9 cellular contexts compared by ENCODE assay signal in the genomic region with DNA sequence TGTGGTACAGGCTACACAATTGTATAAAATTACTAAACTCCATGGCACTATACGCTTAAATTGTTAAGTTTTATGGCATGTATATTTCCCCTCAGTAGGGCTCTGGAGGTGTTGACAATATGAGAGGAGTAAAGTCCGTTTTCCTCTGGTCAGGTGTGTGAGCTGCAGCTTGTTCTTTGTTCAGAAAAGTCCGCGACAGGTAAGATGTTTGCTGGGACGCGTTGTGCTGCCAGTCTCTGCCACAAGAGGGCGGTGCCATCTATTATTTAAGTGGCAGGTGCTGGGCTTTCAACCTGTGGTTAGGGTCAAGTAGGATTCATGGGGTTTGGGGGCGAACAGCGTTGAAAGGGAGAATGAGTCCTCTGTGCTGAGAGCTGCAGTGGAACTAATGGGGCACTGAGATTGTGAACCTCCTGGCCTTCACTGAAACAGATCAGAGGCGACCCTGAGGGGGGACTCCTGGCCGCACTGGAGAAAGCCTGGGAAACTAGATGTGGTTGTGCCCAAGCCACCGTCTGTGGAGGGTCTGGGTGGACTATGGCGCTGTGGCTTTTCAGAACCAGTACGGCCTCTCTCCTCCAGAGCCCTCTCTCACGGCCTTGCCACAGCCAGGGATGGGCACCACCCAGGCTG.
DNase-seq lines count a peak whose midpoint lies in the region; ATAC-seq and TF ChIP-seq lines count a peak whose summit lies in the region.
"Had no signal": no experiment of that assay in that cellular context is flagged by ENCODE, and none has a peak within 500 bp of the region (broad histone marks: within the 10 kb centered on the region; RNA-seq: fewer than 3 reads in every experiment).

No MANE protein-coding gene starts in this region.

- TF ChIP-seq POLR2A in sigmoid colon (IDR thresholded peaks at IDR 0.05) = no peak

- no peak overlapping the region for H3K4me3 ChIP-seq in DND-41 (ENCODE audit: low read depth in 1 of 2, low read length in 2 of 2)
- no peak overlapping the region for H3K4me3 ChIP-seq in RWPE2 (ENCODE audit: severe bottlenecking)
- H3K4me3 ChIP-seq in epithelial cell of esophagus (ENCODE audit: low read length) = no peak overlapping the region
- H3K4me3 ChIP-seq in sigmoid colon = no peak overlapping the region

- no peak overlapping the region for H3K9ac ChIP-seq in DND-41 (ENCODE audit: low read depth, low read length)

- TF ChIP-seq CTCF in DND-41 (IDR thresholded peaks at IDR 0.05; ENCODE audit: borderline replicate concordance, extremely low read depth, low read length, poor library complexity, severe bottlenecking) (peak; percentile 79), RWPE2 (IDR thresholded peaks at IDR 0.05; ENCODE audit: poor library complexity, severe bottlenecking) (peak; percentile 42), epithelial cell of esophagus (IDR thresholded peaks at IDR 0.05; ENCODE audit: insufficient read depth, low read depth, low read length, missing control alignments) (peak; percentile 12), sigmoid colon (IDR thresholded peaks at IDR 0.05) (peak in 2 of 4 experiments; percentile 26 to 31)

- intact Hi-C loops in sigmoid colon (cut with DNase I) (no loop called here), sciatic nerve (cut with DNase I) (no loop called here)

- H3K4me2 ChIP-seq in DND-41 (ENCODE audit: insufficient read depth, low read length) = no peak overlapping the region

- no peak overlapping the region for H3K27ac ChIP-seq in DND-41 (ENCODE audit: low read length)
- no peak overlapping the region for H3K27ac ChIP-seq in RWPE2 (ENCODE audit: poor library complexity, severe bottlenecking)
- no peak overlapping the region for H3K27ac ChIP-seq in sigmoid colon

- DNase-seq in DND-41 = peak; percentile 24
- DNase-seq in RWPE2 (ENCODE audit: low spot score) = no peak
- DNase-seq in epithelial cell of esophagus (ENCODE audit: low read depth) = peak; percentile 1
- peak; percentile 16 for DNase-seq in stimulated activated CD4-positive, alpha-beta T cell treated with anti-CD3 and anti-CD28 coated beads, Interleukin-4, amount 100 ng/mL, for 1 hour
- no peak for DNase-seq in sigmoid colon
- DNase-seq in sciatic nerve (ENCODE audit: low spot score) = no peak
- DNase-seq in AG08395 (ENCODE audit: low spot score) = no peak
- DNase-seq: IMR-90 had no signal

- H3K9me3 ChIP-seq in DND-41 (ENCODE audit: insufficient read depth, low read length, severe bottlenecking) (no peaks in the 10 kb centered on the region), RWPE2 (ENCODE audit: severe bottlenecking) (no peaks in the 10 kb centered on the region), sigmoid colon (no peaks in the 10 kb centered on the region)

- peaks cover 9% of the 10 kb centered on the region for H3K4me1 ChIP-seq in DND-41 (ENCODE audit: insufficient read depth, low read length)
- H3K4me1 ChIP-seq in RWPE2 (ENCODE audit: insufficient read depth, poor library complexity, severe bottlenecking) = no peaks in the 10 kb centered on the region
- no peaks in the 10 kb centered on the region for H3K4me1 ChIP-seq in sigmoid colon

- TF ChIP-seq EP300 in sigmoid colon (IDR thresholded peaks at IDR 0.05) = no peak

- H3K79me2 ChIP-seq in DND-41 (ENCODE audit: insufficient read depth, low read length) = no peaks in the 10 kb centered on the region

- WGBS in sigmoid colon, 2 donors = 43 to 51% methylated on average over 15 of the region's 15 CpGs

- ATAC-seq in DND-41 (ENCODE audit: insufficient read depth, low read depth) (no peak), GM21619 (IDR thresholded peaks at IDR 0.05; ENCODE audit: unreplicated experiment) (peak; percentile 58), RWPE2 (ENCODE audit: low read depth) (no peak), sciatic nerve (no peak)

- no peak overlapping the region for H2AFZ ChIP-seq in DND-41 (ENCODE audit: low read depth, low read length)

- H4K20me1 ChIP-seq in DND-41 (ENCODE audit: insufficient read depth, low read length) = no peaks in the 10 kb centered on the region

- H3K36me3 ChIP-seq in DND-41 (ENCODE audit: insufficient read depth, low read length) = no peaks in the 10 kb centered on the region
- H3K36me3 ChIP-seq in RWPE2 (ENCODE audit: low read depth) = no peaks in the 10 kb centered on the region
- H3K36me3 ChIP-seq in sigmoid colon = no peaks in the 10 kb centered on the region

- H3K27me3 ChIP-seq in DND-41 (ENCODE audit: insufficient read depth, low read length, poor library complexity) = no peaks in the 10 kb centered on the region
- H3K27me3 ChIP-seq in RWPE2 (ENCODE audit: insufficient read depth, poor library complexity, severe bottlenecking) = no peaks in the 10 kb centered on the region
- H3K27me3 ChIP-seq in sigmoid colon = no peaks in the 10 kb centered on the region

Comparison
In these comparisons a context has a peak if more than half of its experiments do, and no peak if none do; other contexts are left out.
1. DNase-seq: peak in DND-41 (single experiment), epithelial cell of esophagus (single experiment) and stimulated activated CD4-positive, alpha-beta T cell treated with anti-CD3 and anti-CD28 coated beads, Interleukin-4, amount 100 ng/mL, for 1 hour (single experiment); none in RWPE2 (single experiment), sigmoid colon (single experiment), sciatic nerve (single experiment) and AG08395 (single experiment).